ENCODE assay signal across 8 cellular contexts in the genomic region with DNA sequence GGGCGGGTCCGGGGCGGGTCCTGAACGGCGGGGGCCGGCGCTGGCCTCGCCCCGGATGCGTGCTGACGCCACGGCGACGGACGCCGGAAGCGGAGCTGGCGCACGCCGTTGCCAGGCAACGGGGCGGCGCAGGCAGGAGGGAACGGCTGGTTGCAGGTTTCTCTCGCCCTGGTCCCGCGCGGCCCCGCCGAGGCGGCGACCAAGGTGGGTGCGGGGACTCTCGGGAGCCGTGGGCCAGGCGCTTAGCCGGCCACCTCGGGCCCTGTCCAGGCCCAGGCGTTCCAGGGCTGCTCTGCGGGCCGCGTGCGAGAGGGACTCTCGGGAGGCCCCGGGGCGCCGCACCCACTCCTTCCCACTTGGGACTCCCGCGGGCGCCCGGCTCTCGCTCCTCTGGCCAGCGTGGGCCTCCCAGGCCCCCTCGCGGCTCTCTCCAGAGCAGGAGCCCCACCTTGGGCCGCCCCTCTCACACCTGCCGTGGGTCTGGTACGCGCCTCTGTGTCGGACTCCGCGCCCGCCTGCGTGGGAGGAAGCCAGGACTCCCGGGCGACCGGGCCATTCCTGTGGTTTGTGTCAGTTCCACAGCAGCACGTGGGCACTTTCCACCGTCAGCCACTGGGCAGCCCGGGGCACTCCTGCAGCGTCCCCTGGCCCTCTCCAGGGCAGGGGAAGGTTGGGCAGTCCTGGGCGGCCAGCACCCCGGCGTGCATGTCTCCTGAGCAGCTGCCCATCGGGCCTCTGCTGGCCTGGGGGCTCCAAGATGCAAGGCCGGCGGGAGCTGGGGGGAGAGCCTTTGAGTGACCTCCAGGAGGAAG. TPM values are rescaled to one million over a fixed set of nuclear protein-coding genes. Genes with fewer than 3 reads are reported as not detected.
DNase-seq lines count a peak whose midpoint lies in the region; ATAC-seq and TF ChIP-seq lines count a peak whose summit lies in the region.

A gene (plus strand): TSS at position 114 of the 812 bp plus-strand sequence. CDS start 644 bp downstream, at position 758.

- peak within 1 kb of the TSS; percentile 73 to 81 for H3K4me3 Mint-ChIP-seq in CD14-positive monocyte
- peak within 1 kb of the TSS; percentile 70 for H3K4me3 Mint-ChIP-seq in activated CD8-positive, alpha-beta T cell treated with anti-CD3 and anti-CD28 coated beads, Interleukin-2, amount 10 ng/mL, durations not matched to agents 7 days and 5 days

- TF ChIP-seq CTCF in CD14-positive monocyte (IDR thresholded peaks at IDR 0.05), result no peak

- H3K9me3 Mint-ChIP-seq in CD14-positive monocyte, result peaks cover 0 to 2% (median 0%) of the 10 kb centered on the region in 7 donors
- no peaks in the 10 kb centered on the region for H3K9me3 Mint-ChIP-seq in activated CD8-positive, alpha-beta T cell treated with anti-CD3 and anti-CD28 coated beads, Interleukin-2, amount 10 ng/mL, durations not matched to agents 7 days and 5 days (ENCODE audit: insufficient read depth)

- H3K36me3 ChIP-seq in endocrine pancreas (ENCODE audit: control insufficient read depth, insufficient read depth, low read length), result no peaks in the 10 kb centered on the region

- ATAC-seq in GM19324 (IDR thresholded peaks at IDR 0.05; ENCODE audit: low FRiP score, unreplicated experiment) (peak; percentile 92), HG03457 (IDR thresholded peaks at IDR 0.05; ENCODE audit: unreplicated experiment) (peak; percentile 66)
- ATAC-seq in activated CD8-positive, alpha-beta T cell treated with anti-CD3 and anti-CD28 coated beads, Interleukin-2, amount 10 ng/mL, durations not matched to agents 7 days and 5 days, result peak; percentile 89

- H3K9me3 ChIP-seq in endocrine pancreas (ENCODE audit: control insufficient read depth, low read length), result no peaks in the 10 kb centered on the region

- peak within 1 kb of the TSS; percentile 41 to 91 (median 76) for H3K27ac Mint-ChIP-seq in CD14-positive monocyte
- H3K27ac Mint-ChIP-seq in activated CD8-positive, alpha-beta T cell treated with anti-CD3 and anti-CD28 coated beads, Interleukin-2, amount 10 ng/mL, durations not matched to agents 7 days and 5 days, result peak within 1 kb of the TSS; percentile 80

- H3K4me3 ChIP-seq in endocrine pancreas (ENCODE audit: control insufficient read depth, insufficient read depth, low read length), result no peak within 1 kb of the TSS

- no peaks in the 10 kb centered on the region for H3K36me3 Mint-ChIP-seq in CD14-positive monocyte
- no peaks in the 10 kb centered on the region for H3K36me3 Mint-ChIP-seq in activated CD8-positive, alpha-beta T cell treated with anti-CD3 and anti-CD28 coated beads, Interleukin-2, amount 10 ng/mL, durations not matched to agents 7 days and 5 days (ENCODE audit: low read depth)

- peaks cover 2 to 17% (median 8%) of the 10 kb centered on the region in 3 donors for H3K27me3 Mint-ChIP-seq in CD14-positive monocyte (ENCODE audit: low read depth in 3 of 3)
- H3K27me3 Mint-ChIP-seq in activated CD8-positive, alpha-beta T cell treated with anti-CD3 and anti-CD28 coated beads, Interleukin-2, amount 10 ng/mL, durations not matched to agents 7 days and 5 days (ENCODE audit: low read depth), result peaks cover 3% of the 10 kb centered on the region

- H3K4me1 Mint-ChIP-seq in CD14-positive monocyte, result peaks cover 13% of the 10 kb centered on the region
- H3K4me1 Mint-ChIP-seq in activated CD8-positive, alpha-beta T cell treated with anti-CD3 and anti-CD28 coated beads, Interleukin-2, amount 10 ng/mL, durations not matched to agents 7 days and 5 days (ENCODE audit: low read depth), result peaks cover 12% of the 10 kb centered on the region

- DNase-seq in CD14-positive monocyte (ENCODE audit: low spot score), result peak; percentile 85
- DNase-seq in NCI-H82 (lab: John Stamatoyannopoulos, UW), result peak; percentile 89
- peak; percentile 90 for DNase-seq in activated CD8-positive, alpha-beta T cell treated with anti-CD3 and anti-CD28 coated beads, Interleukin-2, amount 10 ng/mL, durations not matched to agents 7 days and 5 days
- peak; percentile 97 for DNase-seq in mesenteric fat pad (ENCODE audit: low spot score)
- peak; percentile 84 for DNase-seq in stimulated activated CD8-positive, alpha-beta memory T cell treated with anti-CD3 and anti-CD28 coated beads, Interleukin-12 subunit alpha, Interleukin-12 subunit beta, amount 100 ng/mL, for 4 hours (ENCODE audit: low read depth)

- H3K27me3 ChIP-seq in endocrine pancreas (ENCODE audit: control insufficient read depth, insufficient read depth, low read length), result no peaks in the 10 kb centered on the region

- H3K4me1 ChIP-seq in endocrine pancreas (ENCODE audit: control insufficient read depth, insufficient read depth, low read length), result no peaks in the 10 kb centered on the region

- H3K9ac ChIP-seq in endocrine pancreas (ENCODE audit: control insufficient read depth, insufficient read depth, low read length), result peak within 1 kb of the TSS; percentile 79

- POLR2A ChIA-PET in activated CD8-positive, alpha-beta T cell treated with anti-CD3 and anti-CD28 coated beads, Interleukin-2, amount 10 ng/mL, durations not matched to agents 7 days and 5 days (lab: Charles Lee), result no interaction called here

- intact Hi-C loops in CD14-positive monocyte (cut with micrococcal nuclease), result loop anchor here (2.0 to 10.0 kb wide), 2 partner anchors 35 to 191 kb away; a partner anchor contains a TSS

- CTCF ChIA-PET in activated CD8-positive, alpha-beta T cell treated with anti-CD3 and anti-CD28 coated beads, Interleukin-2, amount 10 ng/mL, durations not matched to agents 7 days and 5 days (lab: Charles Lee), result interaction anchor here (0.8 to 3.5 kb wide), 6 partner anchors 8 to 104 kb away, joined by 3 to 25 read pairs (median 4); no protein-coding TSS in a partner anchor

RNA-seq across cellular contexts. Expression of the gene that starts here (rescaled TPM):
- under 1 TPM; 0.62 to 0.76 TPM for polyA plus RNA-seq in CD14-positive monocyte
- under 1 TPM; 0.55 to 0.95 TPM for total RNA-seq in activated CD8-positive, alpha-beta T cell treated with anti-CD3 and anti-CD28 coated beads, Interleukin-2, amount 10 ng/mL, durations not matched to agents 7 days and 5 days
- total RNA-seq in mesenteric fat pad, result 2.8 TPM

Comparison
In these comparisons a context has a peak if more than half of its experiments do, and no peak if none do; other contexts are left out.
1. Peak in DNase-seq in CD14-positive monocyte; RNA of the gene not detected or under 1 TPM.
2. Peak in DNase-seq and ATAC-seq in activated CD8-positive, alpha-beta T cell treated with anti-CD3 and anti-CD28 coated beads, Interleukin-2, amount 10 ng/mL, durations not matched to agents 7 days and 5 days; RNA of the gene not detected or under 1 TPM.